In genomic region chr7:131012477-131013031, GRCh38 we compare ENCODE assay signal across 9 cellular contexts.
DNase-seq lines count a peak whose midpoint lies in the region; ATAC-seq, FAIRE-seq and TF ChIP-seq lines count a peak whose summit lies in the region.
"Had no signal": no experiment of that assay in that cellular context is flagged by ENCODE, and none has a peak within 500 bp of the region (broad histone marks: within the 10 kb centered on the region; RNA-seq: fewer than 3 reads in every experiment).

No MANE protein-coding gene starts in this region.

- TF ChIP-seq CTCF in kidney (IDR thresholded peaks at IDR 0.05; ENCODE audit: borderline replicate concordance, extremely low read depth, insufficient read depth) = no peak
- TF ChIP-seq CTCF in thyroid gland (IDR thresholded peaks at IDR 0.05) = no peak

- H3K27ac ChIP-seq in kidney (ENCODE audit: low read depth in 2 of 2, low read length in 2 of 2) = peak overlapping the region; percentile 88
- H3K27ac ChIP-seq in thyroid gland = peak overlapping the region; percentile 88 to 95 (median 91)
- H3K27ac ChIP-seq: BLaER1 had no signal

- intact Hi-C loops in kidney (cut with DNase I) = no loop called here
- intact Hi-C loops in thyroid gland (cut with DNase I) = no loop called here

- no peak for TF ChIP-seq POLR2A in thyroid gland (IDR thresholded peaks at IDR 0.05)

- no peak for ATAC-seq in activated naive CD8-positive, alpha-beta T cell treated with anti-CD3 and anti-CD28 coated beads, Interleukin-2, amount 50 U/mL, for 24 hours
- no peak for ATAC-seq in GM21717 (IDR thresholded peaks at IDR 0.05; ENCODE audit: unreplicated experiment)
- ATAC-seq in GM21390 (IDR thresholded peaks at IDR 0.05; ENCODE audit: unreplicated experiment) = no peak

- H3K27ac Mint-ChIP-seq in activated T-cell treated with anti-CD3 and anti-CD28 coated beads, Interleukin-2, amount 50 U/mL, for 24 hours = peak overlapping the region; percentile 98
- H3K27ac Mint-ChIP-seq in activated naive CD8-positive, alpha-beta T cell treated with anti-CD3 and anti-CD28 coated beads, Interleukin-2, amount 50 U/mL, for 24 hours = peak overlapping the region; percentile 99

- peaks cover 93% of the 10 kb centered on the region for H3K4me1 Mint-ChIP-seq in activated T-cell treated with anti-CD3 and anti-CD28 coated beads, Interleukin-2, amount 50 U/mL, for 24 hours (ENCODE audit: low read depth)
- peaks cover 89% of the 10 kb centered on the region for H3K4me1 Mint-ChIP-seq in activated naive CD8-positive, alpha-beta T cell treated with anti-CD3 and anti-CD28 coated beads, Interleukin-2, amount 50 U/mL, for 24 hours

- H3K27me3 ChIP-seq in thyroid gland = no peaks in the 10 kb centered on the region
- H3K27me3 ChIP-seq: BLaER1 had no signal

- no peaks in the 10 kb centered on the region for H3K27me3 Mint-ChIP-seq in activated T-cell treated with anti-CD3 and anti-CD28 coated beads, Interleukin-2, amount 50 U/mL, for 24 hours
- no peaks in the 10 kb centered on the region for H3K27me3 Mint-ChIP-seq in activated naive CD8-positive, alpha-beta T cell treated with anti-CD3 and anti-CD28 coated beads, Interleukin-2, amount 50 U/mL, for 24 hours

- no peaks in the 10 kb centered on the region for H3K9me3 Mint-ChIP-seq in activated T-cell treated with anti-CD3 and anti-CD28 coated beads, Interleukin-2, amount 50 U/mL, for 24 hours
- no peaks in the 10 kb centered on the region for H3K9me3 Mint-ChIP-seq in activated naive CD8-positive, alpha-beta T cell treated with anti-CD3 and anti-CD28 coated beads, Interleukin-2, amount 50 U/mL, for 24 hours

- peak overlapping the region in 1 of 2 donors; percentile 20 for H3K9ac ChIP-seq in kidney (ENCODE audit: low read length in 2 of 2)
- H3K9ac ChIP-seq: BLaER1 had no signal

- DNase-seq in activated T-cell treated with anti-CD3 and anti-CD28 coated beads, Interleukin-2, amount 50 U/mL, for 24 hours = no peak
- no peak for DNase-seq in activated T-cell treated with anti-CD3 and anti-CD28 coated beads, Interleukin-2, amount 50 U/mL, for 48 hours
- DNase-seq in activated naive CD8-positive, alpha-beta T cell treated with anti-CD3 and anti-CD28 coated beads, Interleukin-2, amount 50 U/mL, for 24 hours = no peak
- DNase-seq in kidney = no peak
- peak in 1 of 2 donors; percentile 21 for DNase-seq in thyroid gland
- DNase-seq in dermis blood vessel endothelial cell = no peak

- peaks cover 39% of the 10 kb centered on the region for H3K36me3 Mint-ChIP-seq in activated T-cell treated with anti-CD3 and anti-CD28 coated beads, Interleukin-2, amount 50 U/mL, for 24 hours (ENCODE audit: low read depth)
- peaks cover 3% of the 10 kb centered on the region for H3K36me3 Mint-ChIP-seq in activated naive CD8-positive, alpha-beta T cell treated with anti-CD3 and anti-CD28 coated beads, Interleukin-2, amount 50 U/mL, for 24 hours (ENCODE audit: low read depth)

- peak overlapping the region; percentile 60 for H3K4me3 Mint-ChIP-seq in activated T-cell treated with anti-CD3 and anti-CD28 coated beads, Interleukin-2, amount 50 U/mL, for 24 hours
- peak overlapping the region; percentile 72 for H3K4me3 Mint-ChIP-seq in activated naive CD8-positive, alpha-beta T cell treated with anti-CD3 and anti-CD28 coated beads, Interleukin-2, amount 50 U/mL, for 24 hours

- H3K4me1 ChIP-seq in kidney (ENCODE audit: control insufficient read depth in 1 of 2, insufficient read depth in 1 of 2, low read depth in 1 of 2, low read length in 2 of 2) (peaks cover 54 to 61% of the 10 kb centered on the region in 2 donors), thyroid gland (peaks cover 92 to 93% of the 10 kb centered on the region in 2 donors)

- no peaks in the 10 kb centered on the region for H3K9me3 ChIP-seq in kidney (ENCODE audit: control insufficient read depth in 1 of 2, low read length in 2 of 2)
- H3K9me3 ChIP-seq in thyroid gland = no peaks in the 10 kb centered on the region
- H3K9me3 ChIP-seq: BLaER1 had no signal

- H3K4me3 ChIP-seq in kidney (ENCODE audit: low read length in 2 of 2) = peak overlapping the region in 1 of 2 donors; percentile 0
- no peak overlapping the region for H3K4me3 ChIP-seq in thyroid gland (replicated peaks in 1 of 3)
- H3K4me3 ChIP-seq: BLaER1 had no signal

- no peak for FAIRE-seq in kidney (lab: Jason Lieb, UNC)

- H3K36me3 ChIP-seq in kidney (ENCODE audit: control insufficient read depth in 1 of 2, insufficient read depth in 2 of 2, low read length in 2 of 2) = peaks cover 0 to 2% of the 10 kb centered on the region in 2 donors
- no peaks in the 10 kb centered on the region for H3K36me3 ChIP-seq in thyroid gland
- H3K36me3 ChIP-seq: BLaER1 had no signal

- WGBS in thyroid gland, 2 donors = 80 to 87% methylated on average over 7 of the region's 7 CpGs
